In genomic region chr11:611001-611996, GRCh38 we compare ENCODE assay signal across 17 cellular contexts. TPM values are rescaled to one million over a fixed set of nuclear protein-coding genes. Genes with fewer than 3 reads are reported as not detected.
A peak's percentile ranks its signal among the peaks of the same experiment; 100 is the strongest.
DNase-seq lines count a peak whose midpoint lies in the region; ATAC-seq, FAIRE-seq and TF ChIP-seq lines count a peak whose summit lies in the region.
"Had no signal": no experiment of that assay in that cellular context is flagged by ENCODE, and none has a peak within 500 bp of the region (broad histone marks: within the 10 kb centered on the region; RNA-seq: fewer than 3 reads in every experiment).

No MANE protein-coding gene starts in this region.

- H3K9ac ChIP-seq in mucosa of rectum (ENCODE audit: low read depth in 1 of 2, low read length in 2 of 2) = no peak overlapping the region

- H3K9me3 Mint-ChIP-seq in CD4-positive, alpha-beta T cell = no peaks in the 10 kb centered on the region
- H3K9me3 Mint-ChIP-seq in activated T-helper 2 cell treated with anti-CD3 and anti-CD28 coated beads, Interferon-gamma antibody, Interleukin-2, Interleukin-4, amounts not matched to agents 10 μg/mL and 5 μg/mL and 100 μg/mL, durations not matched to agents 14 hours and 24 hours and 36 hours = no peaks in the 10 kb centered on the region

- no peaks in the 10 kb centered on the region for H3K9me3 ChIP-seq in CD4-positive, alpha-beta T cell (ENCODE audit: control insufficient read depth, low read length)
- H3K9me3 ChIP-seq in mucosa of rectum (ENCODE audit: control insufficient read depth in 2 of 2, low read length in 2 of 2) = no peaks in the 10 kb centered on the region
- no peaks in the 10 kb centered on the region for H3K9me3 ChIP-seq in thyroid gland

- H3K27ac ChIP-seq in CD4-positive, alpha-beta T cell (ENCODE audit: low read depth, low read length) = no peak overlapping the region
- H3K27ac ChIP-seq in mucosa of rectum (ENCODE audit: low read depth in 2 of 2, low read length in 2 of 2) = peak overlapping the region; percentile 76 to 82
- H3K27ac ChIP-seq in thyroid gland = no peak overlapping the region

- H3K36me3 ChIP-seq in mucosa of rectum (ENCODE audit: control insufficient read depth in 2 of 2, insufficient read depth in 2 of 2, low read length in 2 of 2) (peaks cover 59 to 63% of the 10 kb centered on the region in 2 donors), thyroid gland (peaks cover 60 to 71% of the 10 kb centered on the region in 2 donors)

- POLR2A ChIA-PET in CD4-positive, alpha-beta T cell (lab: Charles Lee) = interaction anchor here (0.9 to 1.2 kb wide), 2 partner anchors 46 to 56 kb away, joined by 3 to 7 read pairs; no protein-coding TSS in a partner anchor

- H3K4me1 ChIP-seq in mucosa of rectum (ENCODE audit: control insufficient read depth in 2 of 2, insufficient read depth in 2 of 2, low read length in 2 of 2) = peaks cover 35 to 42% of the 10 kb centered on the region in 2 donors
- peaks cover 22 to 26% of the 10 kb centered on the region in 2 donors for H3K4me1 ChIP-seq in thyroid gland

- TF ChIP-seq CTCF in CD4-positive, alpha-beta T cell (IDR thresholded peaks at IDR 0.05) = no peak
- TF ChIP-seq CTCF in thyroid gland (IDR thresholded peaks at IDR 0.05) = no peak

- intact Hi-C loops in CD4-positive, alpha-beta T cell (cut with DNase I, micrococcal nuclease) = loop anchor here in 1 of 2 experiments (5.0 kb wide), 1 partner anchor 81 kb away; no protein-coding TSS in a partner anchor
- intact Hi-C loops in activated T-helper 2 cell treated with anti-CD3 and anti-CD28 coated beads, Interferon-gamma antibody, Interleukin-2, Interleukin-4, amounts not matched to agents 10 μg/mL and 5 μg/mL and 100 μg/mL, durations not matched to agents 14 hours and 24 hours and 36 hours (cut with micrococcal nuclease) = loop anchor here (5.0 to 10.0 kb wide), 2 partner anchors 34 to 114 kb away; partner anchors contain the start of gene PHRF1
- intact Hi-C loops in thyroid gland (cut with DNase I) = loop anchor here (5.0 kb wide), 1 partner anchor 49 kb away; the partner anchor contains the start of genes LMNTD2 and RASSF7

- peaks cover 16% of the 10 kb centered on the region for H3K4me1 Mint-ChIP-seq in CD4-positive, alpha-beta T cell (ENCODE audit: low read depth)
- H3K4me1 Mint-ChIP-seq in activated T-helper 2 cell treated with anti-CD3 and anti-CD28 coated beads, Interferon-gamma antibody, Interleukin-2, Interleukin-4, amounts not matched to agents 10 μg/mL and 5 μg/mL and 100 μg/mL, durations not matched to agents 14 hours and 24 hours and 36 hours (ENCODE audit: low read depth) = peaks cover 4% of the 10 kb centered on the region

- WGBS in thyroid gland, 2 donors = 90 to 92% methylated on average over 39 to 46 of the region's 49 CpGs

- ATAC-seq in CD4-positive, alpha-beta T cell (ENCODE audit: poor library complexity) = no peak
- ATAC-seq in GM21360 (IDR thresholded peaks at IDR 0.05; ENCODE audit: unreplicated experiment) = no peak

- peaks cover 46% of the 10 kb centered on the region for H3K36me3 Mint-ChIP-seq in CD4-positive, alpha-beta T cell (ENCODE audit: low read depth)
- peaks cover 54% of the 10 kb centered on the region for H3K36me3 Mint-ChIP-seq in activated T-helper 2 cell treated with anti-CD3 and anti-CD28 coated beads, Interferon-gamma antibody, Interleukin-2, Interleukin-4, amounts not matched to agents 10 μg/mL and 5 μg/mL and 100 μg/mL, durations not matched to agents 14 hours and 24 hours and 36 hours (ENCODE audit: low read depth)

- DNase-seq in CD4-positive, alpha-beta T cell = peak in 1 of 10 experiments; percentile 62
- DNase-seq in GM12891 (ENCODE audit: insufficient read length, low spot score) (no peak), AG08395 (ENCODE audit: low spot score) (no peak), thyroid gland (no peak)
- DNase-seq in activated T-helper 2 cell treated with anti-CD3 and anti-CD28 coated beads, Interferon-gamma antibody, Interleukin-2, Interleukin-4, amounts not matched to agents 10 μg/mL and 5 μg/mL and 100 μg/mL, durations not matched to agents 14 hours and 24 hours and 36 hours (ENCODE audit: low spot score) = no peak
- DNase-seq in stimulated activated CD4-positive, alpha-beta T cell treated with anti-CD3 and anti-CD28 coated beads, Interleukin-4, amount 100 ng/mL, for 1 hour = no peak
- DNase-seq: C1 segment of cervical spinal cord; NCI-H1092; stimulated activated CD4-positive, alpha-beta T cell treated with anti-CD3 and anti-CD28 coated beads, Interleukin-1b, Interleukin-23, amount 100 ng/mL, for 48 hours; stimulated activated CD8-positive, alpha-beta memory T cell treated with anti-CD3 and anti-CD28 coated beads, Interleukin-4, amount 100 ng/mL, for 48 hours had no signal

- H3K4me3 ChIP-seq in mucosa of rectum (ENCODE audit: low read length in 2 of 2) (no peak overlapping the region), thyroid gland (replicated peaks in 1 of 3) (no peak overlapping the region)

- H3K27me3 ChIP-seq in CD4-positive, alpha-beta T cell (ENCODE audit: control insufficient read depth, insufficient read depth, low read length) = no peaks in the 10 kb centered on the region
- H3K27me3 ChIP-seq in mucosa of rectum (ENCODE audit: control insufficient read depth in 2 of 2, insufficient read depth in 2 of 2, low read length in 2 of 2) (no peaks in the 10 kb centered on the region), thyroid gland (no peaks in the 10 kb centered on the region)

- no peak overlapping the region for H3K4me3 Mint-ChIP-seq in CD4-positive, alpha-beta T cell
- H3K4me3 Mint-ChIP-seq in activated T-helper 2 cell treated with anti-CD3 and anti-CD28 coated beads, Interferon-gamma antibody, Interleukin-2, Interleukin-4, amounts not matched to agents 10 μg/mL and 5 μg/mL and 100 μg/mL, durations not matched to agents 14 hours and 24 hours and 36 hours (ENCODE audit: low read depth) = no peak overlapping the region

- H3K27me3 Mint-ChIP-seq in CD4-positive, alpha-beta T cell = no peaks in the 10 kb centered on the region
- no peaks in the 10 kb centered on the region for H3K27me3 Mint-ChIP-seq in activated T-helper 2 cell treated with anti-CD3 and anti-CD28 coated beads, Interferon-gamma antibody, Interleukin-2, Interleukin-4, amounts not matched to agents 10 μg/mL and 5 μg/mL and 100 μg/mL, durations not matched to agents 14 hours and 24 hours and 36 hours (ENCODE audit: low read depth)

- peak overlapping the region; percentile 74 for H3K27ac Mint-ChIP-seq in CD4-positive, alpha-beta T cell
- H3K27ac Mint-ChIP-seq in activated T-helper 2 cell treated with anti-CD3 and anti-CD28 coated beads, Interferon-gamma antibody, Interleukin-2, Interleukin-4, amounts not matched to agents 10 μg/mL and 5 μg/mL and 100 μg/mL, durations not matched to agents 14 hours and 24 hours and 36 hours = peak overlapping the region; percentile 17

- FAIRE-seq in GM12891 (lab: Jason Lieb, UNC) = no peak

- CTCF ChIA-PET in CD4-positive, alpha-beta T cell (lab: Charles Lee) = no interaction called here

- peak; percentile 69 for TF ChIP-seq POLR2A in GM12891 (IDR thresholded peaks at IDR 0.05; ENCODE audit: low read depth, low read length)
- TF ChIP-seq POLR2A in thyroid gland (IDR thresholded peaks at IDR 0.05) = no peak

TF ChIP-seq in GM12891, 5 proteins besides CTCF, POLR2A, EP300 and RAD21:
- TF ChIP-seq PAX5 (IDR thresholded peaks at IDR 0.05; ENCODE audit: insufficient read depth, low read length, severe bottlenecking) = no peak
- peak; percentile 71 for TF ChIP-seq POLR2AphosphoS5 (IDR thresholded peaks at IDR 0.05; ENCODE audit: low read depth, low read length)

RNA-seq across cellular contexts. Expression of gene IRF7, which starts 4.5 kb away (rescaled TPM):
- 10 to 100 TPM; 36.5 to 37.7 TPM for total RNA-seq in CD4-positive, alpha-beta T cell
- 57.8 TPM for polyA plus RNA-seq in GM12891 (2012; ENCODE audit: low read depth, missing spikeins)
- 26.8 and 30.3 TPM in 2 replicates for total RNA-seq in activated T-helper 2 cell treated with anti-CD3 and anti-CD28 coated beads, Interferon-gamma antibody, Interleukin-2, Interleukin-4, amounts not matched to agents 10 μg/mL and 5 μg/mL and 100 μg/mL, durations not matched to agents 14 hours and 24 hours and 36 hours
- total RNA-seq in thyroid gland = 10 to 100 TPM; 15.4 to 42.4 (median 29.1) TPM

RNA-seq across cellular contexts. Expression of gene CDHR5, which starts 13.5 kb away (rescaled TPM):
- total RNA-seq in CD4-positive, alpha-beta T cell = not detected
- polyA plus RNA-seq in GM12891 (2012; ENCODE audit: low read depth, missing spikeins) = 0.37 TPM
- not detected in 2 replicates for total RNA-seq in activated T-helper 2 cell treated with anti-CD3 and anti-CD28 coated beads, Interferon-gamma antibody, Interleukin-2, Interleukin-4, amounts not matched to agents 10 μg/mL and 5 μg/mL and 100 μg/mL, durations not matched to agents 14 hours and 24 hours and 36 hours
- not detected for total RNA-seq in thyroid gland
- total RNA-seq: epithelial cell of proximal tubule, G401, myocyte, ureter had no signal

RNA-seq across cellular contexts. Expression of gene SCT, which starts 15.7 kb away (rescaled TPM):
- total RNA-seq in CD4-positive, alpha-beta T cell = not detected
- polyA plus RNA-seq in GM12891 (2012; ENCODE audit: low read depth, missing spikeins) = not detected
- not detected in 2 replicates for total RNA-seq in activated T-helper 2 cell treated with anti-CD3 and anti-CD28 coated beads, Interferon-gamma antibody, Interleukin-2, Interleukin-4, amounts not matched to agents 10 μg/mL and 5 μg/mL and 100 μg/mL, durations not matched to agents 14 hours and 24 hours and 36 hours
- not detected for total RNA-seq in thyroid gland
- total RNA-seq: epithelial cell of proximal tubule, G401, myocyte, ureter had no signal
- polyA plus RNA-seq: adipose tissue had no signal

RNA-seq across cellular contexts. Expression of gene DRD4, which starts 25.8 kb away (rescaled TPM):
- total RNA-seq in CD4-positive, alpha-beta T cell = under 1 TPM; 0.70 to 0.82 TPM
- not detected for polyA plus RNA-seq in GM12891 (2012; ENCODE audit: low read depth, missing spikeins)
- 0.18 and 0.30 TPM in 2 replicates for total RNA-seq in activated T-helper 2 cell treated with anti-CD3 and anti-CD28 coated beads, Interferon-gamma antibody, Interleukin-2, Interleukin-4, amounts not matched to agents 10 μg/mL and 5 μg/mL and 100 μg/mL, durations not matched to agents 14 hours and 24 hours and 36 hours
- total RNA-seq in thyroid gland = under 1 TPM in 2 of 4 donors, not detected in 2; 0.88 to 0.89 TPM
- total RNA-seq: epithelial cell of proximal tubule, G401, myocyte had no signal

RNA-seq across cellular contexts. Expression of gene PHRF1, which starts 35.0 kb away (rescaled TPM):
- 10 to 100 TPM; 37.1 to 37.6 TPM for total RNA-seq in CD4-positive, alpha-beta T cell
- 12.5 TPM for polyA plus RNA-seq in GM12891 (2012; ENCODE audit: low read depth, missing spikeins)
- 53.7 and 54.0 TPM in 2 replicates for total RNA-seq in activated T-helper 2 cell treated with anti-CD3 and anti-CD28 coated beads, Interferon-gamma antibody, Interleukin-2, Interleukin-4, amounts not matched to agents 10 μg/mL and 5 μg/mL and 100 μg/mL, durations not matched to agents 14 hours and 24 hours and 36 hours
- 10 to 100 TPM; 18.3 to 31.0 (median 19.3) TPM for total RNA-seq in thyroid gland

Comparison
In these comparisons a context has a peak if more than half of its experiments do, and no peak if none do; other contexts are left out.
1. H3K27ac ChIP-seq: peak in mucosa of rectum (2 of 2); none in CD4-positive, alpha-beta T cell (single experiment) and thyroid gland (0 of 3).